1 cellular context compared by ENCODE assay signal in genomic region chr20:32621914-32622584, GRCh38.
TF ChIP-seq lines count a peak whose summit lies in the region.

No MANE protein-coding gene starts in this region.

TF ChIP-seq in K562, 482 proteins besides CTCF, POLR2A, EP300 and RAD21:
- TF ChIP-seq PRDM10 (IDR thresholded peaks at IDR 0.05; ENCODE audit: partially characterized antibody) = no peak
- no peak for TF ChIP-seq ERF (CRISPR knock-in tag; IDR thresholded peaks at IDR 0.05)
- no peak for TF ChIP-seq CUX1 (CRISPR knock-in tag; IDR thresholded peaks at IDR 0.05)
- no peak for TF ChIP-seq ATF1 (CRISPR knock-in tag; IDR thresholded peaks at IDR 0.05)
- no peak for TF ChIP-seq ATF1 (tag; IDR thresholded peaks at IDR 0.05)
- TF ChIP-seq, protein P1, sequence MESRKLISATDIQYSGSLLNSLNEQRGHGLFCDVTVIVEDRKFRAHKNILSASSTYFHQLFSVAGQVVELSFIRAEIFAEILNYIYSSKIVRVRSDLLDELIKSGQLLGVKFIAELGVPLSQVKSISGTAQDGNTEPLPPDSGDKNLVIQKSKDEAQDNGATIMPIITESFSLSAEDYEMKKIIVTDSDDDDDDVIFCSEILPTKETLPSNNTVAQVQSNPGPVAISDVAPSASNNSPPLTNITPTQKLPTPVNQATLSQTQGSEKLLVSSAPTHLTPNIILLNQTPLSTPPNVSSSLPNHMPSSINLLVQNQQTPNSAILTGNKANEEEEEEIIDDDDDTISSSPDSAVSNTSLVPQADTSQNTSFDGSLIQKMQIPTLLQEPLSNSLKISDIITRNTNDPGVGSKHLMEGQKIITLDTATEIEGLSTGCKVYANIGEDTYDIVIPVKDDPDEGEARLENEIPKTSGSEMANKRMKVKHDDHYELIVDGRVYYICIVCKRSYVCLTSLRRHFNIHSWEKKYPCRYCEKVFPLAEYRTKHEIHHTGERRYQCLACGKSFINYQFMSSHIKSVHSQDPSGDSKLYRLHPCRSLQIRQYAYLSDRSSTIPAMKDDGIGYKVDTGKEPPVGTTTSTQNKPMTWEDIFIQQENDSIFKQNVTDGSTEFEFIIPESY (CRISPR knock-in tag; IDR thresholded peaks at IDR 0.05) = peak; percentile 84
- TF ChIP-seq, protein P2, sequence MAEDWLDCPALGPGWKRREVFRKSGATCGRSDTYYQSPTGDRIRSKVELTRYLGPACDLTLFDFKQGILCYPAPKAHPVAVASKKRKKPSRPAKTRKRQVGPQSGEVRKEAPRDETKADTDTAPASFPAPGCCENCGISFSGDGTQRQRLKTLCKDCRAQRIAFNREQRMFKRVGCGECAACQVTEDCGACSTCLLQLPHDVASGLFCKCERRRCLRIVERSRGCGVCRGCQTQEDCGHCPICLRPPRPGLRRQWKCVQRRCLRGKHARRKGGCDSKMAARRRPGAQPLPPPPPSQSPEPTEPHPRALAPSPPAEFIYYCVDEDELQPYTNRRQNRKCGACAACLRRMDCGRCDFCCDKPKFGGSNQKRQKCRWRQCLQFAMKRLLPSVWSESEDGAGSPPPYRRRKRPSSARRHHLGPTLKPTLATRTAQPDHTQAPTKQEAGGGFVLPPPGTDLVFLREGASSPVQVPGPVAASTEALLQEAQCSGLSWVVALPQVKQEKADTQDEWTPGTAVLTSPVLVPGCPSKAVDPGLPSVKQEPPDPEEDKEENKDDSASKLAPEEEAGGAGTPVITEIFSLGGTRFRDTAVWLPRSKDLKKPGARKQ (CRISPR knock-in tag; IDR thresholded peaks at IDR 0.05) = no peak
- peak; percentile 55 for TF ChIP-seq RBFOX2 (IDR thresholded peaks at IDR 0.05; ENCODE audit: low read depth, low read length)
- TF ChIP-seq CBX1 (IDR thresholded peaks at IDR 0.05; ENCODE audit: low read depth) = peak; percentile 90
- TF ChIP-seq L3MBTL2 (IDR thresholded peaks at IDR 0.05) = 0 out of 2 replicates have a peak, but pooled peaks have one; percentile 5
- no peak for TF ChIP-seq RERE (CRISPR knock-in tag; IDR thresholded peaks at IDR 0.05; ENCODE audit: borderline replicate concordance)
- no peak for TF ChIP-seq CBFB (CRISPR knock-in tag; IDR thresholded peaks at IDR 0.05)
- no peak for TF ChIP-seq SP2 (IDR thresholded peaks at IDR 0.05; ENCODE audit: extremely low read depth, low read depth, low read length, poor library complexity, severe bottlenecking)
- TF ChIP-seq HDAC6 (IDR thresholded peaks at IDR 0.05; ENCODE audit: low read depth, low read length) = no peak
- no peak for TF ChIP-seq U2AF1 (optimal IDR thresholded peaks at IDR 0.05; ENCODE audit: low read depth, low read length)
- TF ChIP-seq BCOR (IDR thresholded peaks at IDR 0.05) = peak; percentile 89
- TF ChIP-seq, protein P3, sequence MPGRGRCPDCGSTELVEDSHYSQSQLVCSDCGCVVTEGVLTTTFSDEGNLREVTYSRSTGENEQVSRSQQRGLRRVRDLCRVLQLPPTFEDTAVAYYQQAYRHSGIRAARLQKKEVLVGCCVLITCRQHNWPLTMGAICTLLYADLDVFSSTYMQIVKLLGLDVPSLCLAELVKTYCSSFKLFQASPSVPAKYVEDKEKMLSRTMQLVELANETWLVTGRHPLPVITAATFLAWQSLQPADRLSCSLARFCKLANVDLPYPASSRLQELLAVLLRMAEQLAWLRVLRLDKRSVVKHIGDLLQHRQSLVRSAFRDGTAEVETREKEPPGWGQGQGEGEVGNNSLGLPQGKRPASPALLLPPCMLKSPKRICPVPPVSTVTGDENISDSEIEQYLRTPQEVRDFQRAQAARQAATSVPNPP (IDR thresholded peaks at IDR 0.05; ENCODE audit: borderline replicate concordance, insufficient read depth, insufficient read length) = no peak
- TF ChIP-seq RBM25 (IDR thresholded peaks at IDR 0.05; ENCODE audit: low read depth, low read length, severe bottlenecking) = no peak
- no peak for TF ChIP-seq POLR3A (IDR thresholded peaks at IDR 0.05; ENCODE audit: borderline replicate concordance, extremely low read depth, insufficient read depth, insufficient read length)
- peak in 1 of 2 experiments; percentile 20; a peak in 2 of 4 replicates for TF ChIP-seq KDM1A (IDR thresholded peaks at IDR 0.05)
- no peak for TF ChIP-seq MED1 (CRISPR knock-in tag; IDR thresholded peaks at IDR 0.05; ENCODE audit: borderline replicate concordance)
- TF ChIP-seq YY1 (IDR thresholded peaks at IDR 0.05; ENCODE audit: borderline replicate concordance in 1 of 3, control insufficient read depth in 1 of 3, extremely low read depth in 1 of 3, insufficient read depth in 3 of 3, insufficient read length in 1 of 3, insufficient replicate concordance in 2 of 3, low read depth in 1 of 3, low read length in 2 of 3) = no peak
- peak; percentile 66 for TF ChIP-seq ZNF121 (CRISPR knock-in tag; conservative IDR thresholded peaks at IDR 0.05)
- no peak for TF ChIP-seq ZNF134 (CRISPR knock-in tag; conservative IDR thresholded peaks at IDR 0.05)
- TF ChIP-seq ZC3H11A (IDR thresholded peaks at IDR 0.05; ENCODE audit: low read depth, low read length) = no peak
- TF ChIP-seq ARHGAP35 (IDR thresholded peaks at IDR 0.05; ENCODE audit: partially characterized antibody) = no peak
- TF ChIP-seq SIRT6 (IDR thresholded peaks at IDR 0.05; ENCODE audit: low read depth, low read length) = no peak
- peak in 1 of 2 experiments; percentile 70; a peak in 2 of 3 replicates for TF ChIP-seq CBX3 (IDR thresholded peaks at IDR 0.05; ENCODE audit: borderline replicate concordance in 1 of 2, low read length in 2 of 2)
- TF ChIP-seq ADNP (tag; IDR thresholded peaks at IDR 0.05) = peak; percentile 42; the same call in 1 of the 2 replicates
